Comparison of ENCODE assay signal across 9 cellular contexts in genomic region chr21:38787461-38788274, GRCh38. TPM values are rescaled to one million over a fixed set of nuclear protein-coding genes. Genes with fewer than 3 reads are reported as not detected.
A peak's percentile ranks its signal among the peaks of the same experiment; 100 is the strongest.
DNase-seq lines count a peak whose midpoint lies in the region; TF ChIP-seq lines count a peak whose summit lies in the region.
"Had no signal": no experiment of that assay in that cellular context is flagged by ENCODE, and none has a peak within 500 bp of the region (broad histone marks: within the 10 kb centered on the region; RNA-seq: fewer than 3 reads in every experiment).

No MANE protein-coding gene starts in this region.

- H3K27ac ChIP-seq in epithelial cell of prostate = peak overlapping the region; percentile 70
- peak overlapping the region; percentile 8 to 68 (median 42) for H3K27ac ChIP-seq in thyroid gland
- no peak overlapping the region for H3K27ac ChIP-seq in ovary

- peaks cover 7% of the 10 kb centered on the region for H3K9me3 Mint-ChIP-seq in activated CD4-positive, alpha-beta T cell treated with anti-CD3 and anti-CD28 coated beads, Interleukin-2, amount 10 ng/mL, durations not matched to agents 24 days and 14 days

- TF ChIP-seq POLR2A in thyroid gland (IDR thresholded peaks at IDR 0.05) = no peak
- no peak for TF ChIP-seq POLR2A in ovary (IDR thresholded peaks at IDR 0.05)

- peaks cover 9% of the 10 kb centered on the region for H3K4me1 Mint-ChIP-seq in activated CD4-positive, alpha-beta T cell treated with anti-CD3 and anti-CD28 coated beads, Interleukin-2, amount 10 ng/mL, durations not matched to agents 24 days and 14 days

- no peak overlapping the region for H3K27ac Mint-ChIP-seq in activated CD4-positive, alpha-beta T cell treated with anti-CD3 and anti-CD28 coated beads, Interleukin-2, amount 10 ng/mL, durations not matched to agents 24 days and 14 days
- H3K27ac Mint-ChIP-seq: T-helper 1 cell treated with Interleukin-12 subunit alpha and Interleukin-12 subunit beta and Interleukin-4 antibody, amounts not matched to agents 30 μg/mL and 1 μg/mL, for 36 hours had no signal

- 50 to 54% methylated on average over 17 to 19 of the region's 19 CpGs for WGBS in thyroid gland, 2 donors
- WGBS in ovary, 3 donors = 74 to 77% (median 74%) methylated on average over 19 of the region's 19 CpGs

- H3K4me3 Mint-ChIP-seq in activated CD4-positive, alpha-beta T cell treated with anti-CD3 and anti-CD28 coated beads, Interleukin-2, amount 10 ng/mL, durations not matched to agents 24 days and 14 days = no peak overlapping the region
- H3K4me3 Mint-ChIP-seq: T-helper 1 cell treated with Interleukin-12 subunit alpha and Interleukin-12 subunit beta and Interleukin-4 antibody, amounts not matched to agents 30 μg/mL and 1 μg/mL, for 36 hours had no signal

- peaks cover 6% of the 10 kb centered on the region for H3K36me3 Mint-ChIP-seq in activated CD4-positive, alpha-beta T cell treated with anti-CD3 and anti-CD28 coated beads, Interleukin-2, amount 10 ng/mL, durations not matched to agents 24 days and 14 days (ENCODE audit: low read depth)

- H3K36me3 ChIP-seq in thyroid gland (no peaks in the 10 kb centered on the region), ovary (no peaks in the 10 kb centered on the region)

- peaks cover 0 to 14% of the 10 kb centered on the region in 2 donors for H3K4me1 ChIP-seq in thyroid gland
- H3K4me1 ChIP-seq in ovary (ENCODE audit: insufficient read depth) = no peaks in the 10 kb centered on the region

- no peak for TF ChIP-seq EP300 in ovary (IDR thresholded peaks at IDR 0.05)

- H3K9me3 ChIP-seq in thyroid gland = no peaks in the 10 kb centered on the region
- peaks cover 0 to 3% of the 10 kb centered on the region in 2 donors for H3K9me3 ChIP-seq in ovary

- intact Hi-C loops in activated CD4-positive, alpha-beta T cell treated with anti-CD3 and anti-CD28 coated beads, Interleukin-2, amount 10 ng/mL, durations not matched to agents 24 days and 14 days (cut with micrococcal nuclease) = no loop called here
- intact Hi-C loops in thyroid gland (cut with DNase I) (no loop called here), ovary (cut with DNase I) (no loop called here)

- no peak overlapping the region for H3K4me3 ChIP-seq in thyroid gland (replicated peaks in 1 of 3)
- H3K4me3 ChIP-seq in ovary = no peak overlapping the region

- TF ChIP-seq CTCF in thyroid gland (IDR thresholded peaks at IDR 0.05) (no peak), ovary (IDR thresholded peaks at IDR 0.05) (no peak)

- no peaks in the 10 kb centered on the region for H3K27me3 ChIP-seq in thyroid gland
- H3K27me3 ChIP-seq in ovary = no peaks in the 10 kb centered on the region

- peak; percentile 46 for DNase-seq in activated CD4-positive, alpha-beta T cell treated with anti-CD3 and anti-CD28 coated beads for 48 hours
- DNase-seq in activated CD4-positive, alpha-beta T cell treated with anti-CD3 and anti-CD28 coated beads, Interleukin-2, amount 10 ng/mL, durations not matched to agents 24 days and 14 days = no peak
- DNase-seq in NCI-H526 (lab: John Stamatoyannopoulos, UW) (peak; percentile 96 to 98), epithelial cell of prostate (ENCODE audit: low read depth, low spot score) (peak; percentile 95), thyroid gland (peak; percentile 75 to 79), DMS79 treated with DMSO at 0.1 percent for 48 hours (lab: John Stamatoyannopoulos, UW) (no peak), cerebellar nuclear complex (lab: John Stamatoyannopoulos, UW) (no peak), ovary (no peak)

- no peaks in the 10 kb centered on the region for H3K27me3 Mint-ChIP-seq in activated CD4-positive, alpha-beta T cell treated with anti-CD3 and anti-CD28 coated beads, Interleukin-2, amount 10 ng/mL, durations not matched to agents 24 days and 14 days

RNA-seq across cellular contexts. Expression of gene ETS2, which starts 18.1 kb away (rescaled TPM):
- 28.6 and 30.4 TPM in 2 replicates for total RNA-seq in activated CD4-positive, alpha-beta T cell treated with anti-CD3 and anti-CD28 coated beads, Interleukin-2, amount 10 ng/mL, durations not matched to agents 24 days and 14 days
- total RNA-seq in thyroid gland (10 to 100 TPM; 36.6 to 92.2 (median 56.3) TPM), ovary (100 to 1,000 TPM in 2 of 7 donors, 10 to 100 TPM in 5; 57.5 to 152 (median 79.6) TPM)
- 10 to 100 TPM; 35.8 to 81.1 TPM for polyA plus RNA-seq in ovary

Comparison
In these comparisons a context has a peak if more than half of its experiments do, and no peak if none do; other contexts are left out.
1. DNase-seq: peak in activated CD4-positive, alpha-beta T cell treated with anti-CD3 and anti-CD28 coated beads for 48 hours (single experiment), NCI-H526 (2 of 2), epithelial cell of prostate (single experiment) and thyroid gland (2 of 2); none in activated CD4-positive, alpha-beta T cell treated with anti-CD3 and anti-CD28 coated beads, Interleukin-2, amount 10 ng/mL, durations not matched to agents 24 days and 14 days (single experiment), DMS79 treated with DMSO at 0.1 percent for 48 hours (single experiment), cerebellar nuclear complex (0 of 2) and ovary (0 of 5).
2. H3K27ac ChIP-seq: peak in epithelial cell of prostate (single experiment) and thyroid gland (3 of 3); none in ovary (0 of 2).